ENCODE assay signal across 8 cellular contexts in genomic region chr1:32215629-32216505, GRCh38. TPM values are rescaled to one million over a fixed set of nuclear protein-coding genes. Genes with fewer than 3 reads are reported as not detected.
DNase-seq lines count a peak whose midpoint lies in the region; ATAC-seq, FAIRE-seq and TF ChIP-seq lines count a peak whose summit lies in the region.

No MANE protein-coding gene starts in this region.

- POLR2A ChIA-PET in T-cell (lab: Charles Lee): interaction anchor here in 1 of 2 donors (0.8 to 0.9 kb wide), 2 partner anchors 14 to 106 kb away, joined by 3 to 4 read pairs; no protein-coding TSS in a partner anchor

- no peak overlapping the region for H3K27ac ChIP-seq in right atrium auricular region
- H3K27ac ChIP-seq in sigmoid colon: peak overlapping the region in 1 of 4 donors; percentile 34

- peaks cover 20% of the 10 kb centered on the region for H3K36me3 Mint-ChIP-seq in T-cell

- TF ChIP-seq EP300 in sigmoid colon (IDR thresholded peaks at IDR 0.05): no peak

- CTCF ChIA-PET in T-cell (lab: Charles Lee): interaction anchor here (0.5 to 2.7 kb wide), 29 partner anchors 8 to 203 kb away, joined by 3 to 17 read pairs (median 3); partner anchors contain the start of genes BSDC1 (in 1 of the 2), HDAC1 (in 1 of the 2), IQCC (in 1 of the 2) and MARCKSL1 (in 1 of the 2)

- peak overlapping the region; percentile 58 to 71 for H3K27ac Mint-ChIP-seq in T-cell

- H3K27me3 Mint-ChIP-seq in T-cell: no peaks in the 10 kb centered on the region

- H3K9me3 Mint-ChIP-seq in T-cell: no peaks in the 10 kb centered on the region

- peaks cover 0 to 11% of the 10 kb centered on the region in 2 donors for H3K4me1 ChIP-seq in right atrium auricular region
- H3K4me1 ChIP-seq in sigmoid colon: peaks cover 0 to 9% (median 3%) of the 10 kb centered on the region in 4 donors

- TF ChIP-seq CTCF in right atrium auricular region (IDR thresholded peaks at IDR 0.05) (peak; percentile 52 to 77), sigmoid colon (IDR thresholded peaks at IDR 0.05) (peak; percentile 17 to 58 (median 49))

- H3K27me3 ChIP-seq in right atrium auricular region: no peaks in the 10 kb centered on the region
- no peaks in the 10 kb centered on the region for H3K27me3 ChIP-seq in sigmoid colon

- H3K9me3 ChIP-seq in right atrium auricular region: no peaks in the 10 kb centered on the region
- no peaks in the 10 kb centered on the region for H3K9me3 ChIP-seq in sigmoid colon

- peak; percentile 82 to 92 (median 84) for ATAC-seq in T-cell (replicated peaks in 1 of 4)
- ATAC-seq in HG03342 (IDR thresholded peaks at IDR 0.05; ENCODE audit: unreplicated experiment): no peak

- TF ChIP-seq POLR2A in GM12891 (IDR thresholded peaks at IDR 0.05; ENCODE audit: low read depth, low read length) (no peak), sigmoid colon (IDR thresholded peaks at IDR 0.05) (no peak)

- 18 to 62% methylated on average over 10 of the region's 10 CpGs for WGBS in sigmoid colon, 2 donors

- intact Hi-C loops in sigmoid colon (cut with DNase I): loop anchor here (5.0 kb wide), 1 partner anchor 196 kb away; no protein-coding TSS in a partner anchor

- peak; percentile 56 for DNase-seq in GM12891 (ENCODE audit: insufficient read length, low spot score)
- DNase-seq in NCI-H1092 treated with DMSO at 0.1 percent for 48 hours (lab: John Stamatoyannopoulos, UW): peak; percentile 46
- DNase-seq in T-cell: peak in 30 of 34 experiments; percentile 9 to 60 (median 44)
- DNase-seq in amygdala (lab: John Stamatoyannopoulos, UW): peak in 36 of 56 donors; percentile 4 to 62 (median 31)
- DNase-seq in right atrium auricular region (ENCODE audit: low spot score): no peak
- no peak for DNase-seq in sigmoid colon
- no peak for DNase-seq in OCI-M2 (lab: John Stamatoyannopoulos, UW; ENCODE audit: unreplicated experiment)

- H3K4me3 ChIP-seq in right atrium auricular region (no peak overlapping the region), sigmoid colon (no peak overlapping the region)

- H3K4me3 Mint-ChIP-seq in T-cell: peak overlapping the region in 1 of 3 donors; percentile 27

- peaks cover 25% of the 10 kb centered on the region for H3K36me3 ChIP-seq in right atrium auricular region
- peaks cover 0 to 56% (median 14%) of the 10 kb centered on the region in 4 donors for H3K36me3 ChIP-seq in sigmoid colon

- peak; percentile 81 for FAIRE-seq in GM12891 (lab: Jason Lieb, UNC)

- peaks cover 18 to 27% (median 23%) of the 10 kb centered on the region in 3 donors for H3K4me1 Mint-ChIP-seq in T-cell

TF ChIP-seq in GM12891, 5 proteins besides CTCF, POLR2A, EP300 and RAD21:
- TF ChIP-seq SPI1 (IDR thresholded peaks at IDR 0.05; ENCODE audit: low read depth, low read length): no peak
- TF ChIP-seq POU2F2 (IDR thresholded peaks at IDR 0.05; ENCODE audit: low read depth, low read length): no peak
- TF ChIP-seq TAF1 (IDR thresholded peaks at IDR 0.05; ENCODE audit: low read depth, low read length): no peak
- TF ChIP-seq PAX5 (IDR thresholded peaks at IDR 0.05; ENCODE audit: insufficient read depth, low read length, severe bottlenecking): no peak
- TF ChIP-seq POLR2AphosphoS5 (IDR thresholded peaks at IDR 0.05; ENCODE audit: low read depth, low read length): no peak

RNA-seq across cellular contexts. Expression of gene TMEM234, which starts 6.3 kb away (rescaled TPM):
- polyA plus RNA-seq in GM12891 (2012; ENCODE audit: low read depth, missing spikeins): 10.9 TPM
- total RNA-seq in T-cell: 10 to 100 TPM; 14.0 to 29.6 (median 26.0) TPM
- total RNA-seq in right atrium auricular region: 1 to 10 TPM; 8.1 to 8.9 TPM
- total RNA-seq in sigmoid colon: 10 to 100 TPM in 2 of 4 donors, 1 to 10 TPM in 2; 6.4 to 20.8 (median 10.1) TPM
- 10 to 100 TPM in 1 of 3 donors, 1 to 10 TPM in 2; 4.4 to 23.1 (median 7.2) TPM for polyA plus RNA-seq in sigmoid colon

RNA-seq across cellular contexts. Expression of gene EIF3I, which starts 6.3 kb away (rescaled TPM):
- 180 TPM for polyA plus RNA-seq in GM12891 (2012; ENCODE audit: low read depth, missing spikeins)
- total RNA-seq in T-cell (100 to 1,000 TPM in 2 of 5 donors, 10 to 100 TPM in 3; 94.9 to 117 (median 98.4) TPM), right atrium auricular region (100 to 1,000 TPM; 123 to 131 TPM), sigmoid colon (100 to 1,000 TPM; 163 to 178 (median 171) TPM)
- 100 to 1,000 TPM; 171 to 226 (median 185) TPM for polyA plus RNA-seq in sigmoid colon

RNA-seq across cellular contexts. Expression of gene DCDC2B, which starts 7.0 kb away (rescaled TPM):
- polyA plus RNA-seq in GM12891 (2012; ENCODE audit: low read depth, missing spikeins): 0.05 TPM
- total RNA-seq in T-cell (under 1 TPM in 1 of 5 donors, not detected in 4; 0.18 TPM), right atrium auricular region (not detected), sigmoid colon (not detected)
- under 1 TPM in 1 of 3 donors, not detected in 2; 0.04 TPM for polyA plus RNA-seq in sigmoid colon

RNA-seq across cellular contexts. Expression of gene IQCC, which starts 10.4 kb away (rescaled TPM):
- polyA plus RNA-seq in GM12891 (2012; ENCODE audit: low read depth, missing spikeins): 2.1 TPM
- total RNA-seq in T-cell (1 to 10 TPM; 1.3 to 3.6 (median 2.3) TPM), right atrium auricular region (1 to 10 TPM in 1 of 2 donors, under 1 TPM in 1; 0.48 to 1.3 TPM), sigmoid colon (1 to 10 TPM in 3 of 4 donors, under 1 TPM in 1; 0.81 to 3.9 (median 2.1) TPM)
- polyA plus RNA-seq in sigmoid colon: 1 to 10 TPM in 2 of 3 donors, under 1 TPM in 1; 0.60 to 2.5 (median 1.4) TPM

RNA-seq across cellular contexts. Expression of gene CCDC28B, which starts 15.5 kb away (rescaled TPM):
- polyA plus RNA-seq in GM12891 (2012; ENCODE audit: low read depth, missing spikeins): 128 TPM
- total RNA-seq in T-cell: 1 to 10 TPM; 6.5 to 9.0 (median 6.8) TPM
- total RNA-seq in right atrium auricular region: 10 to 100 TPM in 1 of 2 donors, 1 to 10 TPM in 1; 9.5 to 11.2 TPM
- 10 to 100 TPM in 1 of 4 donors, 1 to 10 TPM in 3; 3.9 to 15.0 (median 6.9) TPM for total RNA-seq in sigmoid colon
- polyA plus RNA-seq in sigmoid colon: 1 to 10 TPM; 3.7 to 9.3 (median 4.2) TPM

Comparison
In these comparisons a context has a peak if more than half of its experiments do, and no peak if none do; other contexts are left out.
1. DNase-seq: peak in GM12891 (single experiment), NCI-H1092 treated with DMSO at 0.1 percent for 48 hours (single experiment), T-cell (30 of 34) and amygdala (36 of 56); none in right atrium auricular region (single experiment), sigmoid colon (single experiment) and OCI-M2 (single experiment).